Comparison of ENCODE assay signal across 32 cellular contexts in the genomic region with DNA sequence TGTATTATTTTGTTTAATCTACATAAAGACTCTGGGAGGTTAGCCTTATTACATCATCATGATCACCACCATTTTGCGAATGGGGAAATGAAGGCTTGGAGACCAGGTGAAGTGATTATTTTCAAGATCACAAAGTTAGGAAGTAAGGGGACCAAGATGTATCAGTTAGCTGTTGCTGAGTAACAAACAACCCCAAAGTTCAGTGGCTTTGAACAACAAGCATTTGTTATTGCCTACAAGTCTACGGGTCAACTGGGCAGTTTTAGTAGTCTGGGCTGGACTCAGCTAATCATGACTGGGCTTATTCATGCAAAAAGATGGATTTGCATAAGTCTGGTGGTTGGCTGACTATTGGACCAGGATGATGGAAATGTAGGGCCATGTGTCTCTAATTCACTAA.
"Had no signal": no experiment of that assay in that cellular context is flagged by ENCODE, and none has a peak within 500 bp of the region (broad histone marks: within the 10 kb centered on the region; RNA-seq: fewer than 3 reads in every experiment).

No MANE protein-coding gene starts in this region.

- H3K4me3 ChIP-seq: ascending aorta, body of pancreas, breast epithelium had no signal

- H3K36me3 ChIP-seq: ascending aorta, brain microvascular endothelial cell, breast epithelium, WERI-Rb-1 had no signal

- H3K4me1 ChIP-seq: ascending aorta, breast epithelium had no signal

- H3K27me3 ChIP-seq: ascending aorta, body of pancreas, brain microvascular endothelial cell, breast epithelium had no signal

- H3K9me3 ChIP-seq: ascending aorta, body of pancreas, breast epithelium had no signal

- ATAC-seq: activated CD4-positive, alpha-beta T cell treated with anti-CD3 and anti-CD28 coated beads for 36 hours; activated CD4-positive, CD25-positive, alpha-beta regulatory T cell treated with anti-CD3 and anti-CD28 coated beads, Interleukin-2, amount 50 U/mL, for 24 hours; activated CD8-positive, alpha-beta memory T cell treated with anti-CD3 and anti-CD28 coated beads, Interleukin-2, amount 10 ng/mL, durations not matched to agents 7 days and 5 days; activated CD8-positive, alpha-beta T cell treated with anti-CD3 and anti-CD28 coated beads, Interleukin-2, amount 10 ng/mL, durations not matched to agents 7 days and 5 days; activated naive CD8-positive, alpha-beta T cell treated with anti-CD3 and anti-CD28 coated beads, Interleukin-2, amount 50 U/mL, for 24 hours; body of pancreas; WTC11 had no signal

- DNase-seq: activated CD4-positive, alpha-beta memory T cell treated with anti-CD3 and anti-CD28 coated beads, Interleukin-2, amount 10 ng/mL, durations not matched to agents 7 days and 5 days; activated CD4-positive, alpha-beta T cell treated with anti-CD3 and anti-CD28 coated beads for 1 hour; activated CD4-positive, alpha-beta T cell treated with anti-CD3 and anti-CD28 coated beads for 36 hours; activated CD4-positive, alpha-beta T cell treated with anti-CD3 and anti-CD28 coated beads for 48 hours; activated CD4-positive, alpha-beta T cell treated with anti-CD3 and anti-CD28 coated beads, Interleukin-2, amount 10 ng/mL, durations not matched to agents 7 days and 5 days; activated CD4-positive, alpha-beta T cell treated with anti-CD3 and anti-CD28 coated beads, Interleukin-2, amount 50 U/mL, for 48 hours; activated CD4-positive, CD25-positive, alpha-beta regulatory T cell; activated CD8-positive, alpha-beta memory T cell treated with anti-CD3 and anti-CD28 coated beads for 24 hours; activated CD8-positive, alpha-beta memory T cell treated with anti-CD3 and anti-CD28 coated beads, Interleukin-2, amount 10 ng/mL, durations not matched to agents 7 days and 5 days; activated CD8-positive, alpha-beta memory T cell treated with anti-CD3 and anti-CD28 coated beads, Interleukin-2, amount 50 U/mL, for 48 hours; activated CD8-positive, alpha-beta T cell treated with anti-CD3 and anti-CD28 coated beads, Interleukin-2, amount 10 ng/mL, durations not matched to agents 7 days and 5 days; activated effector memory CD4-positive, alpha-beta T cell treated with Interleukin-2 at 50 U/mL for 16 hours; activated gamma-delta T cell; activated naive CD4-positive, alpha-beta T cell treated with anti-CD3 and anti-CD28 coated beads, Interleukin-2, amount 10 ng/mL, durations not matched to agents 7 days and 5 days; activated naive CD4-positive, alpha-beta T cell treated with Interleukin-2 at 50 U/mL for 16 hours; activated naive CD8-positive, alpha-beta T cell treated with anti-CD3 and anti-CD28 coated beads, Interleukin-2, amount 10 ng/mL, durations not matched to agents 7 days and 5 days; activated naive CD8-positive, alpha-beta T cell treated with anti-CD3 and anti-CD28 coated beads, Interleukin-2, amount 50 U/mL, for 24 hours; activated T-cell treated with anti-CD3 and anti-CD28 coated beads, Interleukin-2, amount 50 U/mL, for 24 hours; activated T-cell treated with anti-CD3 and anti-CD28 coated beads, Interleukin-2, amount 50 U/mL, for 48 hours; amygdala; anterior cingulate cortex; body of pancreas; brain microvascular endothelial cell; central memory CD4-positive, alpha-beta T cell; T-helper 1 cell; T-helper 2 cell; T-helper 9 cell; WERI-Rb-1 had no signal

- H3K27ac ChIP-seq: ascending aorta, body of pancreas, brain microvascular endothelial cell, breast epithelium, WERI-Rb-1 had no signal
